8 cellular contexts compared by ENCODE assay signal in the genomic region with DNA sequence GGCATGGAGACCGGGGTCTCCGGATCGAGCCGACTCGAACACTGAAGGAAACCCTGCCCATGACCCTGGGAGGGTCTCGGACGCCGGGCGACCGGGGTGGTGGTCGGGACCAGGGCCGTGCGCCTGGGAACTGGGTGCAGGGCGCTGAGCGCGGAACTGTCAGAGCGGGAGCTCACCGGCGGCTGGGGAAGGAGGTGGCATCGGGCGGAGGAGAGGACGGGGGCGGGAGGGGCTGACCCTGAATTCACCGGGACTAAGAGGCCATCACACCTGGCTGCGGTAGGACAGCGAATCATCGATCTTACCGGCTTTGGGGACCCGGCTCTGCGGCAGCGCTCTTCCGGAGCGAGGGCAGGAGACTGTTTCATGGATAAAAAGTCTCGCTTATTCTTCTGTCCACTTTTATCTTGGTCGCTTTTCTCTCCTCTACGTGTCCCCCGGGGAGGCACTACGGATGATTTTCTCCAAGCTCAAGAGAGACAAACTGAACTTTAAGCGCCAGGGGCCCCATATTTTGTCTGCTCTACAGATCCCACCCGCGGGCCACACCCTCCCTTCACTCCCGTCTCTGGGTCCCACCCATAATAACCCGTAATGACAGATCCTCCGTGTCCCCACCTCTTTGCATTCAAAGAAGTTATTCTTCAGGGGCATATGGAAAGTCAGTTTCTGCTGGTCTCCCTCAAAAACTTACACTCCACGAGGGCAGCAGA. TPM values are rescaled to one million over a fixed set of nuclear protein-coding genes. Genes with fewer than 3 reads are reported as not detected.
A peak's percentile ranks its signal among the peaks of the same experiment; 100 is the strongest.
DNase-seq lines count a peak whose midpoint lies in the region; ATAC-seq and TF ChIP-seq lines count a peak whose summit lies in the region.

A gene with protein sequence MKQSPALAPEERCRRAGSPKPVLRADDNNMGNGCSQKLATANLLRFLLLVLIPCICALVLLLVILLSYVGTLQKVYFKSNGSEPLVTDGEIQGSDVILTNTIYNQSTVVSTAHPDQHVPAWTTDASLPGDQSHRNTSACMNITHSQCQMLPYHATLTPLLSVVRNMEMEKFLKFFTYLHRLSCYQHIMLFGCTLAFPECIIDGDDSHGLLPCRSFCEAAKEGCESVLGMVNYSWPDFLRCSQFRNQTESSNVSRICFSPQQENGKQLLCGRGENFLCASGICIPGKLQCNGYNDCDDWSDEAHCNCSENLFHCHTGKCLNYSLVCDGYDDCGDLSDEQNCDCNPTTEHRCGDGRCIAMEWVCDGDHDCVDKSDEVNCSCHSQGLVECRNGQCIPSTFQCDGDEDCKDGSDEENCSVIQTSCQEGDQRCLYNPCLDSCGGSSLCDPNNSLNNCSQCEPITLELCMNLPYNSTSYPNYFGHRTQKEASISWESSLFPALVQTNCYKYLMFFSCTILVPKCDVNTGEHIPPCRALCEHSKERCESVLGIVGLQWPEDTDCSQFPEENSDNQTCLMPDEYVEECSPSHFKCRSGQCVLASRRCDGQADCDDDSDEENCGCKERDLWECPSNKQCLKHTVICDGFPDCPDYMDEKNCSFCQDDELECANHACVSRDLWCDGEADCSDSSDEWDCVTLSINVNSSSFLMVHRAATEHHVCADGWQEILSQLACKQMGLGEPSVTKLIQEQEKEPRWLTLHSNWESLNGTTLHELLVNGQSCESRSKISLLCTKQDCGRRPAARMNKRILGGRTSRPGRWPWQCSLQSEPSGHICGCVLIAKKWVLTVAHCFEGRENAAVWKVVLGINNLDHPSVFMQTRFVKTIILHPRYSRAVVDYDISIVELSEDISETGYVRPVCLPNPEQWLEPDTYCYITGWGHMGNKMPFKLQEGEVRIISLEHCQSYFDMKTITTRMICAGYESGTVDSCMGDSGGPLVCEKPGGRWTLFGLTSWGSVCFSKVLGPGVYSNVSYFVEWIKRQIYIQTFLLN (minus strand): TSS at position 486 of the 713 bp plus-strand sequence. CDS start 118 bp downstream, at position 368.

- H4K8ac ChIP-seq in neuronal stem cell (ENCODE audit: low read depth, low read length) = no peak within 1 kb of the TSS

- H3K9ac ChIP-seq in neuronal stem cell (ENCODE audit: low read depth, low read length, poor library complexity) = peak within 1 kb of the TSS; percentile 78

- H3K36me3 Mint-ChIP-seq in activated CD4-positive, alpha-beta T cell treated with anti-CD3 and anti-CD28 coated beads for 36 hours (ENCODE audit: low read depth) = no peaks in the 10 kb centered on the region

- peaks cover 0 to 12% of the 10 kb centered on the region in 2 donors for H3K9me3 ChIP-seq in neuronal stem cell (replicated peaks in 1 of 2; ENCODE audit: control insufficient read depth in 2 of 2, insufficient read depth in 1 of 2, low read depth in 1 of 2, low read length in 2 of 2)

- POLR2A ChIA-PET in activated CD4-positive, alpha-beta T cell treated with anti-CD3 and anti-CD28 coated beads for 36 hours (lab: Charles Lee) = no interaction called here

- peak within 1 kb of the TSS; percentile 17 for H2BK5ac ChIP-seq in neuronal stem cell (ENCODE audit: low read length)

- peaks cover 0 to 22% (median 0%) of the 10 kb centered on the region in 3 experiments for H3K27me3 ChIP-seq in neuronal stem cell (ENCODE audit: control insufficient read depth in 3 of 3, insufficient read depth in 3 of 3, low read depth in 1 of 3, low read length in 3 of 3)

- H3K4me3 Mint-ChIP-seq in activated CD4-positive, alpha-beta T cell treated with anti-CD3 and anti-CD28 coated beads for 36 hours = peak within 1 kb of the TSS; percentile 71

- peaks cover 2 to 11% of the 10 kb centered on the region in 2 donors for H3K4me1 ChIP-seq in neuronal stem cell (ENCODE audit: control insufficient read depth in 2 of 2, insufficient read depth in 1 of 2, low read depth in 1 of 2, low read length in 2 of 2)

- peaks cover 26% of the 10 kb centered on the region for H3K4me1 Mint-ChIP-seq in activated CD4-positive, alpha-beta T cell treated with anti-CD3 and anti-CD28 coated beads for 36 hours

- H3K27me3 Mint-ChIP-seq in activated CD4-positive, alpha-beta T cell treated with anti-CD3 and anti-CD28 coated beads for 36 hours = peaks cover 5% of the 10 kb centered on the region

- no peaks in the 10 kb centered on the region for H3K79me1 ChIP-seq in neuronal stem cell (ENCODE audit: low read depth, low read length)

- no peak for TF ChIP-seq CTCF in fibroblast of mammary gland (conservative IDR thresholded peaks at IDR 0.05; ENCODE audit: control insufficient read depth, insufficient read depth, low read depth, low read length)

- peak within 1 kb of the TSS; percentile 96 for H2AFZ ChIP-seq in neuronal stem cell (ENCODE audit: low read length)

- ATAC-seq in activated CD4-positive, alpha-beta T cell treated with anti-CD3 and anti-CD28 coated beads for 36 hours = no peak
- ATAC-seq in HG03159 (IDR thresholded peaks at IDR 0.05; ENCODE audit: unreplicated experiment) = peak; percentile 3

- DNase-seq in activated CD4-positive, alpha-beta T cell treated with anti-CD3 and anti-CD28 coated beads for 36 hours = peak; percentile 63
- no peak for DNase-seq in activated CD4-positive, alpha-beta T cell treated with anti-CD3 and anti-CD28 coated beads for 1 hour
- peak; percentile 23 to 33 for DNase-seq in activated CD4-positive, alpha-beta T cell treated with anti-CD3 and anti-CD28 coated beads, Interleukin-2, amount 50 U/mL, for 48 hours
- DNase-seq in fibroblast of mammary gland (ENCODE audit: low read depth) (no peak), neuronal stem cell (ENCODE audit: low spot score) (no peak), medulla oblongata (ENCODE audit: extremely low spot score) (no peak), middle frontal gyrus (ENCODE audit: extremely low spot score, low spot score) (no peak)

- H3K4ac ChIP-seq in neuronal stem cell (ENCODE audit: low read length) = no peak within 1 kb of the TSS

- H3K9me3 Mint-ChIP-seq in activated CD4-positive, alpha-beta T cell treated with anti-CD3 and anti-CD28 coated beads for 36 hours (ENCODE audit: low read depth) = no peaks in the 10 kb centered on the region

- CTCF ChIA-PET in activated CD4-positive, alpha-beta T cell treated with anti-CD3 and anti-CD28 coated beads for 36 hours (lab: Charles Lee) = interaction anchor here (0.7 to 2.8 kb wide), 7 partner anchors 10 to 367 kb away, joined by 3 to 20 read pairs (median 3); no protein-coding TSS in a partner anchor

- H3K36me3 ChIP-seq in neuronal stem cell (replicated peaks in 1 of 2; ENCODE audit: control insufficient read depth in 2 of 2, insufficient read depth in 2 of 2, low read length in 2 of 2) = peaks cover 0 to 4% of the 10 kb centered on the region in 2 donors

- WGBS in neuronal stem cell (ENCODE audit: extremely low coverage in 2 of 2, insufficient read length in 2 of 2, insufficient replicate concordance in 1 of 2), 2 donors = no CpG with 5 or more reads among the region's 45 CpGs

- H3K23ac ChIP-seq in neuronal stem cell (ENCODE audit: low read depth, low read length, poor library complexity) = peak within 1 kb of the TSS; percentile 96

- intact Hi-C loops in activated CD4-positive, alpha-beta T cell treated with anti-CD3 and anti-CD28 coated beads for 36 hours (cut with DNase I, micrococcal nuclease) = loop anchor here (2.0 to 10.0 kb wide), 10 partner anchors 37 to 431 kb away; partner anchors contain the start of genes NFXL1 (in 2 of the 2), TEC (in 1 of the 2) and TXK (in 1 of the 2)

- peak within 1 kb of the TSS; percentile 69 for H3K4me3 ChIP-seq in fibroblast of mammary gland (ENCODE audit: control insufficient read depth, low read depth, low read length)
- H3K4me3 ChIP-seq in neuronal stem cell (ENCODE audit: low read length in 2 of 2) = peak within 1 kb of the TSS; percentile 35 to 84

- peak within 1 kb of the TSS; percentile 74 for H3K18ac ChIP-seq in neuronal stem cell (ENCODE audit: low read length)

- peak within 1 kb of the TSS; percentile 98 for H3K4me2 ChIP-seq in neuronal stem cell (ENCODE audit: insufficient read depth, low read length, poor library complexity, severe bottlenecking)

- H2BK120ac ChIP-seq in neuronal stem cell (ENCODE audit: low read depth, low read length) = no peak within 1 kb of the TSS

- no peak within 1 kb of the TSS for H3K27ac Mint-ChIP-seq in activated CD4-positive, alpha-beta T cell treated with anti-CD3 and anti-CD28 coated beads for 36 hours

- no peak within 1 kb of the TSS for H3K14ac ChIP-seq in neuronal stem cell (ENCODE audit: low read length)

- no peak within 1 kb of the TSS for H2BK15ac ChIP-seq in neuronal stem cell (ENCODE audit: low read length)

- no peak within 1 kb of the TSS for H3K27ac ChIP-seq in neuronal stem cell (replicated peaks; ENCODE audit: low read length)

- H4K91ac ChIP-seq in neuronal stem cell (ENCODE audit: low read depth, low read length, poor library complexity) = no peak within 1 kb of the TSS

- H2BK12ac ChIP-seq in neuronal stem cell (ENCODE audit: low read length) = no peak within 1 kb of the TSS

- H2AK5ac ChIP-seq in neuronal stem cell (ENCODE audit: low read depth, low read length) = no peak within 1 kb of the TSS

RNA-seq across cellular contexts. Expression of the gene that starts here (rescaled TPM):
- total RNA-seq in activated CD4-positive, alpha-beta T cell treated with anti-CD3 and anti-CD28 coated beads for 36 hours = not detected
- polyA plus RNA-seq in neuronal stem cell (2013, experiment 1 of 2) = 0.17 TPM
- 0.04 TPM for polyA plus RNA-seq in neuronal stem cell (2013, experiment 2 of 2)

Comparison
In these comparisons a context has a peak if more than half of its experiments do, and no peak if none do; other contexts are left out.
1. DNase-seq: peak in activated CD4-positive, alpha-beta T cell treated with anti-CD3 and anti-CD28 coated beads, Interleukin-2, amount 50 U/mL, for 48 hours (2 of 2); none in activated CD4-positive, alpha-beta T cell treated with anti-CD3 and anti-CD28 coated beads for 1 hour (single experiment), fibroblast of mammary gland (single experiment), neuronal stem cell (single experiment), medulla oblongata (single experiment) and middle frontal gyrus (single experiment).
2. Peak in DNase-seq in activated CD4-positive, alpha-beta T cell treated with anti-CD3 and anti-CD28 coated beads for 36 hours; RNA of the gene not detected or under 1 TPM.